ENCODE assay signal across 20 cellular contexts in the genomic region with DNA sequence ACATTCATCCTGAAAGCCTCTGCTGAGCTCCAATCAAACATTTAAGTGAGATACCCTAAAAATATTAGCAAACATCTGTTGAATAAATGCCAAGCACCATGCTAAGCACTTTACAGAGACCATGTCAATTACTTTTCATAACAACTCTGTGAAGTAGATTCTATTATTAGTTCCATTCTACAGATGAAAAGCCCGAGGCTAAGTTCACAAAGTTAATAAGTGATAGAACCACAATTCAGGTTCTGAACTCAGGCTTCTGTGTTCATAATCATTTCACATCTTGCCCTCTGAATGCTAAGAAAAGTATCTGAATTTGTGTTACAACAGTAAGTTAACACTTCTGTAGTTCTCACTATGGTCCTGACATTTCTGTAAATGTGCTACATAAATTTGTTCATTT. TPM values are rescaled to one million over a fixed set of nuclear protein-coding genes. Genes with fewer than 3 reads are reported as not detected.
DNase-seq lines count a peak whose midpoint lies in the region; ATAC-seq, FAIRE-seq and TF ChIP-seq lines count a peak whose summit lies in the region.
"Had no signal": no experiment of that assay in that cellular context is flagged by ENCODE, and none has a peak within 500 bp of the region (broad histone marks: within the 10 kb centered on the region; RNA-seq: fewer than 3 reads in every experiment).

No MANE protein-coding gene starts in this region.

- H3K36me3 ChIP-seq in GM23338 (ENCODE audit: insufficient read depth): no peaks in the 10 kb centered on the region; the same call in 1 of the 2 replicates

- no peaks in the 10 kb centered on the region for H3K9me2 ChIP-seq in GM23338 (ENCODE audit: insufficient read depth)
- H3K9me2 ChIP-seq: SK-N-SH had no signal

- H3K79me2 ChIP-seq in GM23338 (replicated peaks; ENCODE audit: insufficient read depth): peaks cover 50% of the 10 kb centered on the region

- H3K27me3 Mint-ChIP-seq in activated T-helper 17 cell treated with anti-CD3 and anti-CD28 coated beads, Interleukin-2, amount 50 U/mL, for 72 hours: no peaks in the 10 kb centered on the region
- no peaks in the 10 kb centered on the region for H3K27me3 Mint-ChIP-seq in GM23338 (ENCODE audit: insufficient read depth, low read depth, poor library complexity)

- H3K27ac ChIP-seq in GM23338 (ENCODE audit: low read depth): no peak overlapping the region

- no peaks in the 10 kb centered on the region for H4K20me1 ChIP-seq in GM23338 (replicated peaks; ENCODE audit: insufficient read depth)

- ATAC-seq in GM19463 (IDR thresholded peaks at IDR 0.05; ENCODE audit: unreplicated experiment) (peak; percentile 74), GM23338 (no peak)
- ATAC-seq in activated T-helper 17 cell treated with anti-CD3 and anti-CD28 coated beads, Interleukin-2, amount 50 U/mL, for 72 hours (replicated peaks): no peak

- H3K4me2 ChIP-seq in GM23338: no peak overlapping the region
- H3K4me2 ChIP-seq: SK-N-SH had no signal

- peaks cover 71% of the 10 kb centered on the region for H3K36me3 Mint-ChIP-seq in activated T-helper 17 cell treated with anti-CD3 and anti-CD28 coated beads, Interleukin-2, amount 50 U/mL, for 72 hours (ENCODE audit: low read depth)
- peaks cover 12% of the 10 kb centered on the region for H3K36me3 Mint-ChIP-seq in GM23338 (ENCODE audit: low read depth)

- no peaks in the 10 kb centered on the region for H3K9me3 Mint-ChIP-seq in activated T-helper 17 cell treated with anti-CD3 and anti-CD28 coated beads, Interleukin-2, amount 50 U/mL, for 72 hours
- no peaks in the 10 kb centered on the region for H3K9me3 Mint-ChIP-seq in GM23338
- H3K9me3 Mint-ChIP-seq: T-helper 2 cell treated with Interferon-gamma antibody and Interleukin-4, amounts not matched to agents 5 μg/mL and 100 μg/mL, for 36 hours had no signal

- peak overlapping the region; percentile 20 for H3K27ac Mint-ChIP-seq in activated T-helper 17 cell treated with anti-CD3 and anti-CD28 coated beads, Interleukin-2, amount 50 U/mL, for 72 hours
- H3K27ac Mint-ChIP-seq in GM23338: no peak overlapping the region
- H3K27ac Mint-ChIP-seq: T-helper 2 cell treated with Interferon-gamma antibody and Interleukin-4, amounts not matched to agents 5 μg/mL and 100 μg/mL, for 36 hours had no signal

- H3K4me3 ChIP-seq in GM23338: no peak overlapping the region

- no peaks in the 10 kb centered on the region for H3K27me3 ChIP-seq in GM23338 (ENCODE audit: insufficient read depth)

- H2AFZ ChIP-seq in GM23338: no peak overlapping the region

- peaks cover 26% of the 10 kb centered on the region for H3K4me1 ChIP-seq in GM23338 (ENCODE audit: insufficient read depth)

- TF ChIP-seq CTCF in GM23338 (conservative IDR thresholded peaks at IDR 0.05; ENCODE audit: low read depth in 2 of 2): no peak

- DNase-seq in GM18507 (ENCODE audit: extremely low spot score, insufficient read length, low read depth) (no peak), superior temporal gyrus (ENCODE audit: extremely low spot score) (no peak), GOT3 (lab: John Stamatoyannopoulos, UW) (no peak), NCI-H1105 treated with DMSO at 0.1 percent for 48 hours (lab: John Stamatoyannopoulos, UW) (no peak), GM23338 (ENCODE audit: low spot score) (no peak)
- DNase-seq: ACHN; EL; HCEC 1CT; MM.1S; NCI-H1092 treated with DMSO at 0.1 percent for 48 hours; NCI-H1694; NCI-H2081 treated with DMSO at 0.1 percent for 48 hours; NCI-H446 treated with DMSO at 0.1 percent for 48 hours; NK-92 treated with Interleukin-12 subunit alpha and Interleukin-12 subunit beta, amount 100 ng/mL, for 24 hours; SHP77; SK-N-SH had no signal

- FAIRE-seq in GM18507 (lab: Jason Lieb, UNC): peak; percentile 74
- FAIRE-seq: RCC 7860 had no signal

- H3F3A ChIP-seq in GM23338 (replicated peaks; ENCODE audit: low read depth): no peaks in the 10 kb centered on the region

- no peak overlapping the region for H3K4me3 Mint-ChIP-seq in activated T-helper 17 cell treated with anti-CD3 and anti-CD28 coated beads, Interleukin-2, amount 50 U/mL, for 72 hours
- H3K4me3 Mint-ChIP-seq in GM23338: no peak overlapping the region
- H3K4me3 Mint-ChIP-seq: T-helper 2 cell treated with Interferon-gamma antibody and Interleukin-4, amounts not matched to agents 5 μg/mL and 100 μg/mL, for 36 hours had no signal

- peaks cover 9% of the 10 kb centered on the region for H3K4me1 Mint-ChIP-seq in activated T-helper 17 cell treated with anti-CD3 and anti-CD28 coated beads, Interleukin-2, amount 50 U/mL, for 72 hours
- H3K4me1 Mint-ChIP-seq in GM23338: peaks cover 18% of the 10 kb centered on the region

TF ChIP-seq in GM23338, 12 proteins besides CTCF, POLR2A, EP300 and RAD21 (continues in another document):
- no peak for TF ChIP-seq ZNF114 (CRISPR knock-in tag; IDR thresholded peaks at IDR 0.05)
- no peak for TF ChIP-seq ZNF331 (CRISPR knock-in tag; IDR thresholded peaks at IDR 0.05; ENCODE audit: low read depth)
- TF ChIP-seq JUNB (IDR thresholded peaks at IDR 0.05; ENCODE audit: unreplicated experiment): no peak
- TF ChIP-seq POLR2AphosphoS5 (IDR thresholded peaks at IDR 0.05; ENCODE audit: low read depth): no peak
- no peak for TF ChIP-seq STAT1 (IDR thresholded peaks at IDR 0.05; ENCODE audit: unreplicated experiment)
- no peak for TF ChIP-seq EZH2phosphoT487 (IDR thresholded peaks at IDR 0.05; ENCODE audit: unreplicated experiment)
- no peak for TF ChIP-seq EZH2 (IDR thresholded peaks at IDR 0.05; ENCODE audit: low read depth, unreplicated experiment)
- TF ChIP-seq, protein P1, sequence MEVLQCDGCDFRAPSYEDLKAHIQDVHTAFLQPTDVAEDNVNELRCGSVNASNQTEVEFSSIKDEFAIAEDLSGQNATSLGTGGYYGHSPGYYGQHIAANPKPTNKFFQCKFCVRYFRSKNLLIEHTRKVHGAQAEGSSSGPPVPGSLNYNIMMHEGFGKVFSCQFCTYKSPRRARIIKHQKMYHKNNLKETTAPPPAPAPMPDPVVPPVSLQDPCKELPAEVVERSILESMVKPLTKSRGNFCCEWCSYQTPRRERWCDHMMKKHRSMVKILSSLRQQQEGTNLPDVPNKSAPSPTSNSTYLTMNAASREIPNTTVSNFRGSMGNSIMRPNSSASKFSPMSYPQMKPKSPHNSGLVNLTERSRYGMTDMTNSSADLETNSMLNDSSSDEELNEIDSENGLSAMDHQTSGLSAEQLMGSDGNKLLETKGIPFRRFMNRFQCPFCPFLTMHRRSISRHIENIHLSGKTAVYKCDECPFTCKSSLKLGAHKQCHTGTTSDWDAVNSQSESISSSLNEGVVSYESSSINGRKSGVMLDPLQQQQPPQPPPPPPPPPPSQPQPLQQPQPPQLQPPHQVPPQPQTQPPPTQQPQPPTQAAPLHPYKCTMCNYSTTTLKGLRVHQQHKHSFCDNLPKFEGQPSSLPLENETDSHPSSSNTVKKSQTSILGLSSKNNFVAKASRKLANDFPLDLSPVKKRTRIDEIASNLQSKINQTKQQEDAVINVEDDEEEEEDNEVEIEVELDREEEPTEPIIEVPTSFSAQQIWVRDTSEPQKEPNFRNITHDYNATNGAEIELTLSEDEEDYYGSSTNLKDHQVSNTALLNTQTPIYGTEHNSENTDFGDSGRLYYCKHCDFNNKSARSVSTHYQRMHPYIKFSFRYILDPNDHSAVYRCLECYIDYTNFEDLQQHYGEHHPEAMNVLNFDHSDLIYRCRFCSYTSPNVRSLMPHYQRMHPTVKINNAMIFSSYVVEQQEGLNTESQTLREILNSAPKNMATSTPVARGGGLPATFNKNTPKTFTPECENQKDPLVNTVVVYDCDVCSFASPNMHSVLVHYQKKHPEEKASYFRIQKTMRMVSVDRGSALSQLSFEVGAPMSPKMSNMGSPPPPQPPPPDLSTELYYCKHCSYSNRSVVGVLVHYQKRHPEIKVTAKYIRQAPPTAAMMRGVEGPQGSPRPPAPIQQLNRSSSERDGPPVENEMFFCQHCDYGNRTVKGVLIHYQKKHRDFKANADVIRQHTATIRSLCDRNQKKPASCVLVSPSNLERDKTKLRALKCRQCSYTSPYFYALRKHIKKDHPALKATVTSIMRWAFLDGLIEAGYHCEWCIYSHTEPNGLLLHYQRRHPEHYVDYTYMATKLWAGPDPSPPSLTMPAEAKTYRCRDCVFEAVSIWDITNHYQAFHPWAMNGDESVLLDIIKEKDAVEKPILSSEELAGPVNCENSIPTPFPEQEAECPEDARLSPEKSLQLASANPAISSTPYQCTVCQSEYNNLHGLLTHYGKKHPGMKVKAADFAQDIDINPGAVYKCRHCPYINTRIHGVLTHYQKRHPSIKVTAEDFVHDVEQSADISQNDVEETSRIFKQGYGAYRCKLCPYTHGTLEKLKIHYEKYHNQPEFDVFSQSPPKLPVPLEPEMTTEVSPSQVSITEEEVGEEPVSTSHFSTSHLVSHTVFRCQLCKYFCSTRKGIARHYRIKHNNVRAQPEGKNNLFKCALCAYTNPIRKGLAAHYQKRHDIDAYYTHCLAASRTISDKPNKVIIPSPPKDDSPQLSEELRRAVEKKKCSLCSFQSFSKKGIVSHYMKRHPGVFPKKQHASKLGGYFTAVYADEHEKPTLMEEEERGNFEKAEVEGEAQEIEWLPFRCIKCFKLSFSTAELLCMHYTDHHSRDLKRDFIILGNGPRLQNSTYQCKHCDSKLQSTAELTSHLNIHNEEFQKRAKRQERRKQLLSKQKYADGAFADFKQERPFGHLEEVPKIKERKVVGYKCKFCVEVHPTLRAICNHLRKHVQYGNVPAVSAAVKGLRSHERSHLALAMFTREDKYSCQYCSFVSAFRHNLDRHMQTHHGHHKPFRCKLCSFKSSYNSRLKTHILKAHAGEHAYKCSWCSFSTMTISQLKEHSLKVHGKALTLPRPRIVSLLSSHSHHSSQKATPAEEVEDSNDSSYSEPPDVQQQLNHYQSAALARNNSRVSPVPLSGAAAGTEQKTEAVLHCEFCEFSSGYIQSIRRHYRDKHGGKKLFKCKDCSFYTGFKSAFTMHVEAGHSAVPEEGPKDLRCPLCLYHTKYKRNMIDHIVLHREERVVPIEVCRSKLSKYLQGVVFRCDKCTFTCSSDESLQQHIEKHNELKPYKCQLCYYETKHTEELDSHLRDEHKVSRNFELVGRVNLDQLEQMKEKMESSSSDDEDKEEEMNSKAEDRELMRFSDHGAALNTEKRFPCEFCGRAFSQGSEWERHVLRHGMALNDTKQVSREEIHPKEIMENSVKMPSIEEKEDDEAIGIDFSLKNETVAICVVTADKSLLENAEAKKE (CRISPR knock-in tag; IDR thresholded peaks at IDR 0.05): no peak

RNA-seq across cellular contexts. Expression of gene SEL1L3, which starts 27.4 kb away (rescaled TPM):
- 10 to 100 TPM; 39.7 to 70.3 TPM for total RNA-seq in activated T-helper 17 cell treated with anti-CD3 and anti-CD28 coated beads, Interleukin-2, amount 50 U/mL, for 72 hours
- total RNA-seq in GM23338 (2014; rRNA removed; shearing (Covaris generic)): 61.7 and 65.8 TPM in 2 replicates
- 17.1 and 19.3 TPM in 2 replicates for polyA plus RNA-seq in GM23338 (2016; fragmentation: Nextera tagmentation; extraction: Ambion mirVana)
